ENCODE assay signal across 1 cellular context in genomic region chr17:76491271-76492184, GRCh38.
TF ChIP-seq lines count a peak whose summit lies in the region.

No MANE protein-coding gene starts in this region.

TF ChIP-seq in WTC11, 78 proteins besides CTCF, POLR2A, EP300 and RAD21 (continued from another document):
- TF ChIP-seq STAT6 (CRISPR knock-in tag; conservative IDR thresholded peaks at IDR 0.05; ENCODE audit: low read depth), result no peak
- TF ChIP-seq ZNF232 (CRISPR knock-in tag; IDR thresholded peaks at IDR 0.05), result no peak
- TF ChIP-seq SMAD4 (CRISPR knock-in tag; IDR thresholded peaks at IDR 0.05), result no peak
- no peak for TF ChIP-seq ZNF281 (CRISPR knock-in tag; IDR thresholded peaks at IDR 0.05)
- no peak for TF ChIP-seq ATF2 (CRISPR knock-in tag; IDR thresholded peaks at IDR 0.05; ENCODE audit: borderline replicate concordance, low read depth)
- TF ChIP-seq JUN (CRISPR knock-in tag; IDR thresholded peaks at IDR 0.05), result no peak
- no peak for TF ChIP-seq TP53 (CRISPR knock-in tag; IDR thresholded peaks at IDR 0.05)
- TF ChIP-seq SP1 (CRISPR knock-in tag; conservative IDR thresholded peaks at IDR 0.05), result no peak
- TF ChIP-seq ZNF512 (CRISPR knock-in tag; IDR thresholded peaks at IDR 0.05; ENCODE audit: borderline replicate concordance), result no peak
TF ChIP-seq in WTC11: peak in this region for 0.
